16 cellular contexts compared by ENCODE assay signal in genomic region chr3:143562789-143563188, GRCh38.
DNase-seq lines count a peak whose midpoint lies in the region; ATAC-seq and TF ChIP-seq lines count a peak whose summit lies in the region.
"Had no signal": no experiment of that assay in that cellular context is flagged by ENCODE, and none has a peak within 500 bp of the region (broad histone marks: within the 10 kb centered on the region; RNA-seq: fewer than 3 reads in every experiment).

No MANE protein-coding gene starts in this region.

- TF ChIP-seq POLR2A in upper lobe of left lung (IDR thresholded peaks at IDR 0.05) = no peak

- H3K4me3 ChIP-seq in DND-41 (ENCODE audit: low read depth in 1 of 2, low read length in 2 of 2) (no peak overlapping the region), astrocyte of the spinal cord (ENCODE audit: low read depth, low read length) (no peak overlapping the region), endodermal cell (ENCODE audit: low read length) (peak overlapping the region; percentile 16), upper lobe of left lung (no peak overlapping the region)
- H3K4me3 ChIP-seq: GM12878 had no signal

- H3K4me1 Mint-ChIP-seq in endodermal cell = peaks cover 16% of the 10 kb centered on the region
- H3K4me1 Mint-ChIP-seq: CD4-positive, CD25-positive, alpha-beta regulatory T cell; CD8-positive, alpha-beta memory T cell; H9 had no signal

- H3K27ac ChIP-seq in DND-41 (ENCODE audit: low read length) (peak overlapping the region; percentile 22), endodermal cell (ENCODE audit: low read depth, low read length) (no peak overlapping the region), upper lobe of left lung (no peak overlapping the region)

- no peaks in the 10 kb centered on the region for H4K20me1 ChIP-seq in DND-41 (ENCODE audit: insufficient read depth, low read length)

- H3K27me3 Mint-ChIP-seq in endodermal cell (ENCODE audit: insufficient read depth) = no peaks in the 10 kb centered on the region
- H3K27me3 Mint-ChIP-seq: CD4-positive, CD25-positive, alpha-beta regulatory T cell; CD8-positive, alpha-beta memory T cell had no signal

- TF ChIP-seq EP300 in upper lobe of left lung (IDR thresholded peaks at IDR 0.05) = no peak

- WGBS in endodermal cell (ENCODE audit: insufficient coverage in 1 of 2, insufficient read length in 1 of 2), 2 experiments = 87 to 100% methylated on average over 2 of the region's 2 CpGs
- WGBS in upper lobe of left lung, 2 donors = 68 to 71% methylated on average over 2 of the region's 2 CpGs

- H3K9me3 ChIP-seq in DND-41 (ENCODE audit: insufficient read depth, low read length, severe bottlenecking) (peaks cover 11% of the 10 kb centered on the region), endodermal cell (ENCODE audit: control insufficient read depth, low read length) (peaks cover 24% of the 10 kb centered on the region), upper lobe of left lung (peaks cover 0 to 7% (median 0%) of the 10 kb centered on the region in 4 donors)
- H3K9me3 ChIP-seq: BE2C had no signal

- in situ Hi-C loops in astrocyte of the spinal cord (cut with HindIII; ENCODE audit: low sequenced_read_pairs) = no loop called here

- H2AFZ ChIP-seq in DND-41 (ENCODE audit: low read depth, low read length) = no peak overlapping the region

- no peaks in the 10 kb centered on the region for H3K27me3 ChIP-seq in DND-41 (ENCODE audit: insufficient read depth, low read length, poor library complexity)
- no peaks in the 10 kb centered on the region for H3K27me3 ChIP-seq in endodermal cell (ENCODE audit: control insufficient read depth, insufficient read depth, low read length, poor library complexity, severe bottlenecking)
- H3K27me3 ChIP-seq in upper lobe of left lung = no peaks in the 10 kb centered on the region
- H3K27me3 ChIP-seq: BE2C had no signal

- H3K36me3 ChIP-seq in DND-41 (ENCODE audit: insufficient read depth, low read length) = peaks cover 3% of the 10 kb centered on the region; the same call in 1 of the 2 replicates
- H3K36me3 ChIP-seq in endodermal cell (ENCODE audit: control insufficient read depth, insufficient read depth, low read length) = no peaks in the 10 kb centered on the region
- no peaks in the 10 kb centered on the region for H3K36me3 ChIP-seq in upper lobe of left lung
- H3K36me3 ChIP-seq: BE2C had no signal

- no peak for DNase-seq in DND-41
- DNase-seq in astrocyte of the spinal cord (ENCODE audit: low read depth, low spot score) = peak; percentile 16
- DNase-seq in endodermal cell = no peak
- DNase-seq in upper lobe of left lung = no peak
- no peak for DNase-seq in NCI-H2029 (lab: John Stamatoyannopoulos, UW)
- no peak for DNase-seq in anterior cingulate cortex (lab: John Stamatoyannopoulos, UW)
- DNase-seq: ACHN; BE2C; C1 segment of cervical spinal cord; CD4-positive, CD25-positive, alpha-beta regulatory T cell; CD8-positive, alpha-beta memory T cell; COR-L47; DMS79 treated with DMSO at 0.1 percent for 48 hours; EL; H9 had no signal

- TF ChIP-seq CTCF in DND-41 (IDR thresholded peaks at IDR 0.05; ENCODE audit: borderline replicate concordance, extremely low read depth, low read length, poor library complexity, severe bottlenecking) = no peak
- no peak for TF ChIP-seq CTCF in astrocyte of the spinal cord (IDR thresholded peaks at IDR 0.05; ENCODE audit: low read depth, low read length)
- no peak for TF ChIP-seq CTCF in endodermal cell (conservative IDR thresholded peaks at IDR 0.05)
- no peak for TF ChIP-seq CTCF in upper lobe of left lung (IDR thresholded peaks at IDR 0.05)

- no peaks in the 10 kb centered on the region for H3K79me2 ChIP-seq in DND-41 (ENCODE audit: insufficient read depth, low read length)

- H3K27ac Mint-ChIP-seq in endodermal cell = no peak overlapping the region
- H3K27ac Mint-ChIP-seq: CD4-positive, CD25-positive, alpha-beta regulatory T cell; CD8-positive, alpha-beta memory T cell; H9 had no signal

- peaks cover 22% of the 10 kb centered on the region for H3K4me1 ChIP-seq in DND-41 (ENCODE audit: insufficient read depth, low read length)
- H3K4me1 ChIP-seq in endodermal cell (ENCODE audit: control insufficient read depth, insufficient read depth, low read length) = peaks cover 3% of the 10 kb centered on the region
- peaks cover 0 to 6% (median 5%) of the 10 kb centered on the region in 4 donors for H3K4me1 ChIP-seq in upper lobe of left lung
- H3K4me1 ChIP-seq: BE2C had no signal

- H3K9ac ChIP-seq in DND-41 (ENCODE audit: low read depth, low read length) (no peak overlapping the region), endodermal cell (ENCODE audit: extremely low read depth, low read length, poor library complexity, severe bottlenecking) (no peak overlapping the region)

- H3K4me2 ChIP-seq in DND-41 (ENCODE audit: insufficient read depth, low read length) = no peak overlapping the region

- no peak overlapping the region for H3K4me3 Mint-ChIP-seq in endodermal cell
- H3K4me3 Mint-ChIP-seq: CD4-positive, CD25-positive, alpha-beta regulatory T cell; CD8-positive, alpha-beta memory T cell; H9 had no signal

- peaks cover 23% of the 10 kb centered on the region for H3K9me3 Mint-ChIP-seq in endodermal cell

- H3K36me3 Mint-ChIP-seq in endodermal cell (ENCODE audit: low read depth) = peaks cover 5% of the 10 kb centered on the region

- ATAC-seq in DND-41 (ENCODE audit: insufficient read depth, low read depth) (0 out of 3 replicates have a peak, but pooled peaks have one; percentile 44), upper lobe of left lung (ENCODE audit: low FRiP score in 2 of 2) (no peak)
- ATAC-seq: GM12878 had no signal
